In the genomic region with DNA sequence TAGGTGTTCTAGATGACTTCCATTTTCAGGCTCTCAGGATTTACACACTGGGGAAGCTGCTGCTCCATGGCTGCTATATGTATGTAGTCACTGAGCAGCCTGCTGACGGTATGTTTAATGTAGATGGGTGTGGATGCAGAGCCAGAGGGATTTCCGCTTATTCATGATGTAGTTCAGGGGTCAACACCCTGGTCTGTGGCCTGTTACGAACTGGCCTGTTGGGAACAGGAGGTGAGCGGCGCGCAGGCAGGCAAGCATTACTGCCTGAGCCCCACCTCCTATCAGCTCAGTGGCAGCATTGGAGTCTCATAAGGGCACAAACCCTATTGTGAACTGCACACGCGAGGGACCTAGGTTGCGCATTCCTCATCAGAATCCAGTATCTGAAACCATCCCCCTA, we compare ENCODE assay signal across 1 cellular context.
TF ChIP-seq lines count a peak whose summit lies in the region.

No MANE protein-coding gene starts in this region.

TF ChIP-seq in GM12878, 131 proteins besides CTCF, POLR2A, EP300 and RAD21:
- TF ChIP-seq SPI1 (IDR thresholded peaks at IDR 0.05; ENCODE audit: borderline replicate concordance, insufficient read depth, low read depth, low read length) (no peak), BCL11A (IDR thresholded peaks at IDR 0.05; ENCODE audit: low read depth, low read length) (no peak), POLR2AphosphoS5 (IDR thresholded peaks at IDR 0.05; ENCODE audit: low read length) (0 out of 2 replicates have a peak, but pooled peaks have one; percentile 10), CBX3 (IDR thresholded peaks at IDR 0.05; ENCODE audit: borderline replicate concordance, low read depth) (no peak)
TF ChIP-seq in GM12878: peak in this region for 1.
